17 cellular contexts compared by ENCODE assay signal in genomic region chr14:53047302-53047701, GRCh38.
DNase-seq lines count a peak whose midpoint lies in the region; ATAC-seq and TF ChIP-seq lines count a peak whose summit lies in the region.
"Had no signal": no experiment of that assay in that cellular context is flagged by ENCODE, and none has a peak within 500 bp of the region (broad histone marks: within the 10 kb centered on the region; RNA-seq: fewer than 3 reads in every experiment).

No MANE protein-coding gene starts in this region.

- H2AFZ ChIP-seq in PC-3 (ENCODE audit: low read length), result no peak overlapping the region
- peak overlapping the region; percentile 63 for H2AFZ ChIP-seq in smooth muscle cell (ENCODE audit: low read depth)

- H3K9ac ChIP-seq in PC-3 (ENCODE audit: low read length), result no peak overlapping the region
- H3K9ac ChIP-seq in smooth muscle cell (ENCODE audit: low read depth), result no peak overlapping the region
- H3K9ac ChIP-seq: BLaER1 had no signal

- H3K4me3 Mint-ChIP-seq in activated naive CD4-positive, alpha-beta T cell treated with anti-CD3 and anti-CD28 coated beads, Interleukin-2, amount 10 ng/mL, durations not matched to agents 7 days and 5 days, result no peak overlapping the region
- H3K4me3 Mint-ChIP-seq: CD8-positive, alpha-beta T cell had no signal

- POLR2A ChIA-PET in PC-3 (lab: Charles Lee; ENCODE audit: unreplicated experiment), result no interaction called here

- no peaks in the 10 kb centered on the region for H3K27me3 Mint-ChIP-seq in activated naive CD4-positive, alpha-beta T cell treated with anti-CD3 and anti-CD28 coated beads, Interleukin-2, amount 10 ng/mL, durations not matched to agents 7 days and 5 days

- ATAC-seq in PC-3, result peak; percentile 10; the same call in 1 of the 2 replicates
- no peak for ATAC-seq in GM21526 (IDR thresholded peaks at IDR 0.05; ENCODE audit: low FRiP score, unreplicated experiment)
- ATAC-seq: CD8-positive, alpha-beta T cell had no signal

- H4K20me1 ChIP-seq in PC-3 (ENCODE audit: low read length), result no peaks in the 10 kb centered on the region
- H4K20me1 ChIP-seq in smooth muscle cell (ENCODE audit: low read depth), result no peaks in the 10 kb centered on the region
- H4K20me1 ChIP-seq: BLaER1 had no signal

- H3K27ac ChIP-seq in PC-3 (ENCODE audit: low read length) (no peak overlapping the region), mesodermal cell (ENCODE audit: low read depth, low read length, severe bottlenecking) (peak overlapping the region; percentile 30), smooth muscle cell (ENCODE audit: low read depth) (peak overlapping the region; percentile 63), stomach (no peak overlapping the region)
- H3K27ac ChIP-seq: BLaER1, SJSA1 had no signal

- no peaks in the 10 kb centered on the region for H3K9me2 ChIP-seq in PC-3 (replicated peaks; ENCODE audit: low read length)

- WGBS in mesodermal cell (ENCODE audit: insufficient coverage in 2 of 2), 2 experiments, result 80 to 100% methylated on average over 1 of the region's 3 CpGs
- 23% methylated on average over 3 of the region's 3 CpGs for WGBS in smooth muscle cell (ENCODE audit: low lambda C conversion rate)
- WGBS in stomach, 5 donors, result 78 to 83% (median 81%) methylated on average over 3 of the region's 3 CpGs

- 0 out of 2 replicates have a peak, but pooled peaks cover 3% of the 10 kb centered on the region for H3K36me3 ChIP-seq in PC-3 (ENCODE audit: low read depth, low read length)
- H3K36me3 ChIP-seq in mesodermal cell (ENCODE audit: control insufficient read depth, insufficient read depth, low read length), result peaks cover 8% of the 10 kb centered on the region
- no peaks in the 10 kb centered on the region for H3K36me3 ChIP-seq in smooth muscle cell (ENCODE audit: low read depth)
- peaks cover 0 to 19% (median 4%) of the 10 kb centered on the region in 4 donors for H3K36me3 ChIP-seq in stomach
- H3K36me3 ChIP-seq: SJSA1 had no signal

- no peaks in the 10 kb centered on the region for H3K9me3 Mint-ChIP-seq in activated naive CD4-positive, alpha-beta T cell treated with anti-CD3 and anti-CD28 coated beads, Interleukin-2, amount 10 ng/mL, durations not matched to agents 7 days and 5 days
- H3K9me3 Mint-ChIP-seq: CD8-positive, alpha-beta T cell had no signal

- H3K4me1 ChIP-seq in PC-3 (ENCODE audit: insufficient read depth, low read length), result peaks cover 11% of the 10 kb centered on the region
- peaks cover 13% of the 10 kb centered on the region for H3K4me1 ChIP-seq in mesodermal cell (ENCODE audit: control insufficient read depth, insufficient read depth, low read length, poor library complexity, severe bottlenecking)
- peaks cover 8% of the 10 kb centered on the region for H3K4me1 ChIP-seq in smooth muscle cell (ENCODE audit: low read depth)
- H3K4me1 ChIP-seq in stomach, result peaks cover 0 to 5% (median 0%) of the 10 kb centered on the region in 4 donors
- H3K4me1 ChIP-seq: BLaER1 had no signal

- BruUV-seq in PC-3 (replicated peaks; lab: Mats Ljungman, UMichigan), result no TSS peak

- H3K27me3 ChIP-seq in PC-3 (ENCODE audit: low read length), result no peaks in the 10 kb centered on the region
- H3K27me3 ChIP-seq in smooth muscle cell (ENCODE audit: low read depth), result no peaks in the 10 kb centered on the region
- H3K27me3 ChIP-seq in stomach, result no peaks in the 10 kb centered on the region
- H3K27me3 ChIP-seq: BLaER1, SJSA1 had no signal

- no peaks in the 10 kb centered on the region for H3K4me1 Mint-ChIP-seq in activated naive CD4-positive, alpha-beta T cell treated with anti-CD3 and anti-CD28 coated beads, Interleukin-2, amount 10 ng/mL, durations not matched to agents 7 days and 5 days

- CTCF ChIA-PET in activated naive CD4-positive, alpha-beta T cell treated with anti-CD3 and anti-CD28 coated beads, Interleukin-2, amount 10 ng/mL, durations not matched to agents 7 days and 5 days (lab: Charles Lee), result no interaction called here
- CTCF ChIA-PET in PC-3 (lab: Charles Lee), result interaction anchor here (0.7 kb wide), 1 partner anchor 1174 kb away, joined by 3 read pairs; no protein-coding TSS in a partner anchor

- no peak for TF ChIP-seq CTCF in PC-3 (conservative IDR thresholded peaks at IDR 0.05; ENCODE audit: low read depth, low read length)
- TF ChIP-seq CTCF in smooth muscle cell (IDR thresholded peaks at IDR 0.05; ENCODE audit: borderline replicate concordance, insufficient read depth, poor library complexity, severe bottlenecking), result no peak
- TF ChIP-seq CTCF in stomach (IDR thresholded peaks at IDR 0.05), result no peak

- H3F3A ChIP-seq in PC-3 (ENCODE audit: low read length, unreplicated experiment), result no peaks in the 10 kb centered on the region
- peaks cover 10% of the 10 kb centered on the region for H3F3A ChIP-seq in smooth muscle cell (ENCODE audit: low read depth)

- H3K4me3 ChIP-seq in PC-3 (ENCODE audit: low read length) (no peak overlapping the region), mesodermal cell (ENCODE audit: extremely low read depth, insufficient read depth, low read length, poor library complexity, severe bottlenecking) (no peak overlapping the region), smooth muscle cell (no peak overlapping the region), stomach (no peak overlapping the region)
- H3K4me3 ChIP-seq: BLaER1, SJSA1 had no signal

- H3K9me3 ChIP-seq in PC-3 (ENCODE audit: low read length) (no peaks in the 10 kb centered on the region), mesodermal cell (ENCODE audit: control insufficient read depth, low read length) (no peaks in the 10 kb centered on the region), smooth muscle cell (replicated peaks; ENCODE audit: low read depth) (no peaks in the 10 kb centered on the region), stomach (no peaks in the 10 kb centered on the region)
- H3K9me3 ChIP-seq: BLaER1, SJSA1 had no signal

- H3K27ac Mint-ChIP-seq in activated naive CD4-positive, alpha-beta T cell treated with anti-CD3 and anti-CD28 coated beads, Interleukin-2, amount 10 ng/mL, durations not matched to agents 7 days and 5 days, result peak overlapping the region; percentile 11
- H3K27ac Mint-ChIP-seq: CD8-positive, alpha-beta T cell had no signal

- intact Hi-C loops in PC-3 (cut with micrococcal nuclease), result no loop called here
- intact Hi-C loops in stomach (cut with DNase I; ENCODE audit: low total_unique reads), result no loop called here

- H3K36me3 Mint-ChIP-seq in activated naive CD4-positive, alpha-beta T cell treated with anti-CD3 and anti-CD28 coated beads, Interleukin-2, amount 10 ng/mL, durations not matched to agents 7 days and 5 days, result peaks cover 49% of the 10 kb centered on the region

- no peak for TF ChIP-seq EP300 in stomach (IDR thresholded peaks at IDR 0.05)

- no peak for TF ChIP-seq POLR2A in stomach (IDR thresholded peaks at IDR 0.05)

- H3K4me2 ChIP-seq in PC-3 (ENCODE audit: low read length) (no peak overlapping the region), smooth muscle cell (peak overlapping the region; percentile 47)
- H3K4me2 ChIP-seq: BLaER1 had no signal

- DNase-seq in activated naive CD4-positive, alpha-beta T cell treated with anti-CD3 and anti-CD28 coated beads, Interleukin-2, amount 10 ng/mL, durations not matched to agents 7 days and 5 days, result no peak
- DNase-seq in activated naive CD4-positive, alpha-beta T cell treated with anti-CD3 and anti-CD28 coated beads, Interleukin-2, amount 50 U/mL, for 16 hours, result no peak
- DNase-seq in PC-3 (no peak), smooth muscle cell (lab: John Stamatoyannopoulos, UW; ENCODE audit: unreplicated experiment) (no peak), stomach (no peak)
- no peak for DNase-seq in stimulated activated naive CD4-positive, alpha-beta T cell treated with Interleukin-2 at 50 U/mL for 16 hours (lab: John Stamatoyannopoulos, UW)
- DNase-seq: 8988T; CD8-positive, alpha-beta T cell; GF-D8; NCI-H1436 treated with DMSO at 0.1 percent for 48 hours; NCI-H2081; NCI-H2227 treated with DMSO at 0.1 percent for 48 hours; NCI-H524 had no signal

- no peaks in the 10 kb centered on the region for H3K79me2 ChIP-seq in PC-3 (ENCODE audit: low read length)
- no peaks in the 10 kb centered on the region for H3K79me2 ChIP-seq in smooth muscle cell (ENCODE audit: low read depth)

Comparison
In these comparisons a context has a peak if more than half of its experiments do, and no peak if none do; other contexts are left out.
1. H3K27ac ChIP-seq: peak in mesodermal cell (single experiment) and smooth muscle cell (single experiment); none in PC-3 (single experiment) and stomach (0 of 5).